Comparison of ENCODE assay signal across 18 cellular contexts in genomic region chr1:92503043-92503925, GRCh38. TPM values are rescaled to one million over a fixed set of nuclear protein-coding genes. Genes with fewer than 3 reads are reported as not detected.
A peak's percentile ranks its signal among the peaks of the same experiment; 100 is the strongest.
DNase-seq lines count a peak whose midpoint lies in the region; ATAC-seq, FAIRE-seq and TF ChIP-seq lines count a peak whose summit lies in the region.
"Had no signal": no experiment of that assay in that cellular context is flagged by ENCODE, and none has a peak within 500 bp of the region (broad histone marks: within the 10 kb centered on the region; RNA-seq: fewer than 3 reads in every experiment).

No MANE protein-coding gene starts in this region.

- no peak for TF ChIP-seq EP300 in GM12878 (IDR thresholded peaks at IDR 0.05; ENCODE audit: borderline replicate concordance in 1 of 2, control insufficient read depth in 1 of 2, low read depth in 2 of 2, low read length in 2 of 2)

- H3K36me3 ChIP-seq in DND-41 (ENCODE audit: insufficient read depth, low read length): no peaks in the 10 kb centered on the region
- H3K36me3 ChIP-seq in GM12878 (ENCODE audit: control insufficient read depth in 2 of 2, insufficient read depth in 2 of 2, low read length in 1 of 2): no peaks in the 10 kb centered on the region
- H3K36me3 ChIP-seq in small intestine (ENCODE audit: control insufficient read depth in 2 of 2, insufficient read depth in 2 of 2, low read length in 2 of 2): no peaks in the 10 kb centered on the region
- H3K36me3 ChIP-seq: vagina had no signal

- TF ChIP-seq CTCF in DND-41 (IDR thresholded peaks at IDR 0.05; ENCODE audit: borderline replicate concordance, extremely low read depth, low read length, poor library complexity, severe bottlenecking): no peak
- no peak for TF ChIP-seq CTCF in GM12878 (IDR thresholded peaks at IDR 0.05 in 2 of 3, conservative IDR thresholded peaks at IDR 0.05 in 1 of 3; ENCODE audit: control insufficient read depth in 2 of 3, extremely low read depth in 1 of 3, insufficient read depth in 1 of 3, low read depth in 3 of 3, low read length in 3 of 3)

- H3K27me3 ChIP-seq in DND-41 (ENCODE audit: insufficient read depth, low read length, poor library complexity) (no peaks in the 10 kb centered on the region), GM12878 (replicated peaks in 1 of 2; ENCODE audit: control insufficient read depth in 2 of 2, insufficient read depth in 2 of 2, low read length in 1 of 2) (no peaks in the 10 kb centered on the region), small intestine (ENCODE audit: control insufficient read depth in 2 of 2, insufficient read depth in 2 of 2, low read length in 2 of 2) (no peaks in the 10 kb centered on the region)
- H3K27me3 ChIP-seq: vagina had no signal

- intact Hi-C loops in GM12878 (cut with micrococcal nuclease; ENCODE audit: unreplicated experiment): loop anchor here (2.0 kb wide), 2 partner anchors 16 to 34 kb away; partner anchors contain the start of gene GFI1

- POLR2A ChIA-PET in GM12878 (lab: Charles Lee): interaction anchor here (0.6 to 2.1 kb wide), 6 partner anchors 14 to 34 kb away, joined by 3 to 18 read pairs (median 4); partner anchors contain the start of gene GFI1

- DNase-seq in DND-41: no peak
- no peak for DNase-seq in GM12878 (ENCODE audit: low read depth, low spot score)
- no peak for DNase-seq in NCI-H1417 treated with DMSO at 0.1 percent for 48 hours (lab: John Stamatoyannopoulos, UW)
- no peak for DNase-seq in COR-L47 (lab: John Stamatoyannopoulos, UW)
- DNase-seq in small intestine: no peak
- DNase-seq: activated CD4-positive, alpha-beta T cell treated with anti-CD3 and anti-CD28 coated beads for 48 hours; NCI-H1694; NCI-H345; psoas muscle; SHP77 treated with DMSO at 0.1 percent for 48 hours; T-helper 9 cell had no signal

- H3K9me3 ChIP-seq in DND-41 (ENCODE audit: insufficient read depth, low read length, severe bottlenecking) (no peaks in the 10 kb centered on the region), GM12878 (replicated peaks; ENCODE audit: control insufficient read depth, insufficient read depth, low read length) (no peaks in the 10 kb centered on the region), small intestine (ENCODE audit: control insufficient read depth, low read depth) (no peaks in the 10 kb centered on the region)
- H3K9me3 ChIP-seq: psoas muscle, vagina had no signal

- no peak for FAIRE-seq in GM12878 (lab: Jason Lieb, UNC)
- no peak for FAIRE-seq in small intestine (lab: Jason Lieb, UNC)
- FAIRE-seq: D721Med had no signal

- H3K79me2 ChIP-seq in DND-41 (ENCODE audit: insufficient read depth, low read length) (no peaks in the 10 kb centered on the region), GM12878 (ENCODE audit: control insufficient read depth, insufficient read depth, low read length) (no peaks in the 10 kb centered on the region)

- SMC1A ChIA-PET in GM12878 (lab: Charles Lee; ENCODE audit: uncharacterized antibody, unreplicated experiment): interaction anchor here (0.6 to 2.8 kb wide), 11 partner anchors 9 to 193 kb away, joined by 3 to 14 read pairs (median 5); partner anchors contain the start of gene GFI1

- H3K27ac ChIP-seq in DND-41 (ENCODE audit: low read length): peak overlapping the region; percentile 91
- peak overlapping the region; percentile 34; the same call in 1 of the 2 replicates for H3K27ac ChIP-seq in GM12878 (ENCODE audit: control insufficient read depth, insufficient read depth)
- H3K27ac ChIP-seq in small intestine (ENCODE audit: low read depth in 1 of 2, low read length in 1 of 2): no peak overlapping the region
- H3K27ac ChIP-seq: psoas muscle, vagina had no signal

- in situ Hi-C loops in GM12878 (cut with MboI): no loop called here

- no peak for TF ChIP-seq POLR2A in GM12878 (IDR thresholded peaks at IDR 0.05; ENCODE audit: low read depth, low read length)

- H4K20me1 ChIP-seq in DND-41 (ENCODE audit: insufficient read depth, low read length) (no peaks in the 10 kb centered on the region), GM12878 (ENCODE audit: control insufficient read depth, insufficient read depth) (no peaks in the 10 kb centered on the region)

- no peak for TF ChIP-seq RAD21 in GM12878 (IDR thresholded peaks at IDR 0.05; ENCODE audit: insufficient read depth, low read depth, low read length)

- CTCF ChIA-PET in GM12878 (lab: Yijun Ruan, JAX): interaction anchor here (0.9 to 1.6 kb wide), 4 partner anchors 13 to 84 kb away, joined by 3 read pairs; no protein-coding TSS in a partner anchor

- H3K4me1 ChIP-seq in DND-41 (ENCODE audit: insufficient read depth, low read length) (peaks cover 45% of the 10 kb centered on the region), GM12878 (ENCODE audit: control insufficient read depth, insufficient read depth, low read length) (peaks cover 31% of the 10 kb centered on the region), small intestine (ENCODE audit: control insufficient read depth in 2 of 2, insufficient read depth in 1 of 2, low read depth in 1 of 2, low read length in 1 of 2) (no peaks in the 10 kb centered on the region)
- H3K4me1 ChIP-seq: psoas muscle, vagina had no signal

- H2AFZ ChIP-seq in DND-41 (ENCODE audit: low read depth, low read length): peak overlapping the region; percentile 58
- H2AFZ ChIP-seq in GM12878 (ENCODE audit: control insufficient read depth, low read depth, low read length): peak overlapping the region; percentile 67

- no peak for ATAC-seq in DND-41 (ENCODE audit: insufficient read depth, low read depth)
- peak; percentile 47 for ATAC-seq in GM19351 (IDR thresholded peaks at IDR 0.05; ENCODE audit: unreplicated experiment)
- peak; percentile 46 for ATAC-seq in HG03442 (IDR thresholded peaks at IDR 0.05; ENCODE audit: unreplicated experiment)
- peak; percentile 66 for ATAC-seq in GM12878
- no peak for ATAC-seq in GM19467 (IDR thresholded peaks at IDR 0.05; ENCODE audit: unreplicated experiment)
- ATAC-seq: HCT116, psoas muscle had no signal

- H3K4me2 ChIP-seq in DND-41 (ENCODE audit: insufficient read depth, low read length) (no peak overlapping the region), GM12878 (ENCODE audit: control insufficient read depth, insufficient read depth) (peak overlapping the region; percentile 78)

- 23% methylated on average over 6 of the region's 6 CpGs for WGBS in GM12878 (ENCODE audit: insufficient coverage, insufficient replicate concordance, low lambda C conversion rate, missing lambda C conversion rate)
- 82 to 89% (median 83%) methylated on average over 6 of the region's 6 CpGs for WGBS in small intestine, 3 donors

- no TSS peak for BruUV-seq in GM12878 (replicated peaks; lab: Mats Ljungman, UMichigan)

- H3K4me3 ChIP-seq in DND-41 (ENCODE audit: low read depth in 1 of 2, low read length in 2 of 2) (no peak overlapping the region), GM12878 (no peak overlapping the region), small intestine (ENCODE audit: low read depth in 1 of 2, low read length in 2 of 2) (no peak overlapping the region)
- H3K4me3 ChIP-seq: psoas muscle, vagina had no signal

- RAD21 ChIA-PET in GM12878 (lab: Charles Lee; ENCODE audit: unreplicated experiment): interaction anchor here (0.9 to 1.5 kb wide), 5 partner anchors 17 to 193 kb away, joined by 3 to 8 read pairs (median 3); no protein-coding TSS in a partner anchor

- H3K9ac ChIP-seq in DND-41 (ENCODE audit: low read depth, low read length): peak overlapping the region; percentile 49
- H3K9ac ChIP-seq in GM12878 (ENCODE audit: control insufficient read depth, insufficient read depth, low read length): no peak overlapping the region

TF ChIP-seq in GM12878, 131 proteins besides CTCF, POLR2A, EP300 and RAD21 (continues in another document):
- TF ChIP-seq ZNF217 (IDR thresholded peaks at IDR 0.05) (0 out of 2 replicates have a peak, but pooled peaks have one; percentile 45), ZNF622 (IDR thresholded peaks at IDR 0.05) (no peak), POLR2AphosphoS5 (IDR thresholded peaks at IDR 0.05; ENCODE audit: low read length) (no peak)
- TF ChIP-seq, protein P1, sequence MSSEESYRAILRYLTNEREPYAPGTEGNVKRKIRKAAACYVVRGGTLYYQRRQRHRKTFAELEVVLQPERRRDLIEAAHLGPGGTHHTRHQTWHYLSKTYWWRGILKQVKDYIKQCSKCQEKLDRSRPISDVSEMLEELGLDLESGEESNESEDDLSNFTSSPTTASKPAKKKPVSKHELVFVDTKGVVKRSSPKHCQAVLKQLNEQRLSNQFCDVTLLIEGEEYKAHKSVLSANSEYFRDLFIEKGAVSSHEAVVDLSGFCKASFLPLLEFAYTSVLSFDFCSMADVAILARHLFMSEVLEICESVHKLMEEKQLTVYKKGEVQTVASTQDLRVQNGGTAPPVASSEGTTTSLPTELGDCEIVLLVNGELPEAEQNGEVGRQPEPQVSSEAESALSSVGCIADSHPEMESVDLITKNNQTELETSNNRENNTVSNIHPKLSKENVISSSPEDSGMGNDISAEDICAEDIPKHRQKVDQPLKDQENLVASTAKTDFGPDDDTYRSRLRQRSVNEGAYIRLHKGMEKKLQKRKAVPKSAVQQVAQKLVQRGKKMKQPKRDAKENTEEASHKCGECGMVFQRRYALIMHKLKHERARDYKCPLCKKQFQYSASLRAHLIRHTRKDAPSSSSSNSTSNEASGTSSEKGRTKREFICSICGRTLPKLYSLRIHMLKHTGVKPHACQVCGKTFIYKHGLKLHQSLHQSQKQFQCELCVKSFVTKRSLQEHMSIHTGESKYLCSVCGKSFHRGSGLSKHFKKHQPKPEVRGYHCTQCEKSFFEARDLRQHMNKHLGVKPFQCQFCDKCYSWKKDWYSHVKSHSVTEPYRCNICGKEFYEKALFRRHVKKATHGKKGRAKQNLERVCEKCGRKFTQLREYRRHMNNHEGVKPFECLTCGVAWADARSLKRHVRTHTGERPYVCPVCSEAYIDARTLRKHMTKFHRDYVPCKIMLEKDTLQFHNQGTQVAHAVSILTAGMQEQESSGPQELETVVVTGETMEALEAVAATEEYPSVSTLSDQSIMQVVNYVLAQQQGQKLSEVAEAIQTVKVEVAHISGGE (CRISPR knock-in tag; IDR thresholded peaks at IDR 0.05): no peak

RNA-seq across cellular contexts. Expression of gene GFI1, which starts 16.6 kb away (rescaled TPM):
- 32.5 and 37.0 TPM in 2 replicates for total RNA-seq in GM12878 (2013; cell fraction: nucleolus; rRNA removed)
- total RNA-seq in GM12878 (2014; rRNA removed) (11.2 and 11.9 TPM in 2 replicates), GM12878 (2014; rRNA removed; fragmentation: Illumina TruSeq; extraction: Trizol) (7.1 and 7.3 TPM in 2 replicates), GM12878 (2021) (12.4 and 13.0 TPM in 2 replicates)
- 3.1 TPM for polyA plus RNA-seq in GM12878 (2011; ENCODE audit: low read depth)
- polyA plus RNA-seq in GM12878 (2011; rRNA removed) (14.1 and 18.3 TPM in 2 replicates), GM12878 (2014; fragmentation: Illumina TruSeq; extraction: Trizol) (6.9 and 7.1 TPM in 2 replicates), GM12878 (2014; fragmentation: Nextera tagmentation; extraction: Ambion mirVana) (1 to 10 TPM; 1.8 to 2.2 TPM), GM12878 (2014; rRNA removed) (9.5 and 11.6 TPM in 2 replicates), GM12878 (2016; fragmentation: Nextera tagmentation; extraction: Ambion mirVana) (1 to 10 TPM; 6.0 to 7.5 TPM), small intestine (1 to 10 TPM; 2.5 to 3.0 (median 2.7) TPM)
- 19.1 and 25.6 TPM in 2 replicates for polyA plus RNA-seq in GM12878 (2011; cell fraction: cytosol; rRNA removed)
- polyA plus RNA-seq in GM12878 (2011; cell fraction: nucleus; rRNA removed): 71.3 and 78.7 TPM in 2 replicates
- 3.7 and 5.5 TPM in 2 replicates for polyA plus RNA-seq in GM12878 (2012)
- 23.6 and 29.8 TPM in 2 replicates for polyA minus RNA-seq in GM12878 (2011; rRNA and poly(A)+ RNA removed)
- polyA minus RNA-seq in GM12878 (2011; cell fraction: cytosol; rRNA and poly(A)+ RNA removed): 10.5 and 13.4 TPM in 2 replicates
- 25.0 and 43.4 TPM in 2 replicates for polyA minus RNA-seq in GM12878 (2011; cell fraction: nucleus; rRNA and poly(A)+ RNA removed)
- total RNA-seq: chondrocyte had no signal

Comparison
In these comparisons a context has a peak if more than half of its experiments do, and no peak if none do; other contexts are left out.
1. ATAC-seq: peak in GM19351 (single experiment), HG03442 (single experiment) and GM12878 (single experiment); none in DND-41 (single experiment) and GM19467 (single experiment).
2. H3K27ac ChIP-seq: peak in DND-41 (single experiment) and GM12878 (single experiment); none in small intestine (0 of 2).